9 cellular contexts compared by ENCODE assay signal in the genomic region with DNA sequence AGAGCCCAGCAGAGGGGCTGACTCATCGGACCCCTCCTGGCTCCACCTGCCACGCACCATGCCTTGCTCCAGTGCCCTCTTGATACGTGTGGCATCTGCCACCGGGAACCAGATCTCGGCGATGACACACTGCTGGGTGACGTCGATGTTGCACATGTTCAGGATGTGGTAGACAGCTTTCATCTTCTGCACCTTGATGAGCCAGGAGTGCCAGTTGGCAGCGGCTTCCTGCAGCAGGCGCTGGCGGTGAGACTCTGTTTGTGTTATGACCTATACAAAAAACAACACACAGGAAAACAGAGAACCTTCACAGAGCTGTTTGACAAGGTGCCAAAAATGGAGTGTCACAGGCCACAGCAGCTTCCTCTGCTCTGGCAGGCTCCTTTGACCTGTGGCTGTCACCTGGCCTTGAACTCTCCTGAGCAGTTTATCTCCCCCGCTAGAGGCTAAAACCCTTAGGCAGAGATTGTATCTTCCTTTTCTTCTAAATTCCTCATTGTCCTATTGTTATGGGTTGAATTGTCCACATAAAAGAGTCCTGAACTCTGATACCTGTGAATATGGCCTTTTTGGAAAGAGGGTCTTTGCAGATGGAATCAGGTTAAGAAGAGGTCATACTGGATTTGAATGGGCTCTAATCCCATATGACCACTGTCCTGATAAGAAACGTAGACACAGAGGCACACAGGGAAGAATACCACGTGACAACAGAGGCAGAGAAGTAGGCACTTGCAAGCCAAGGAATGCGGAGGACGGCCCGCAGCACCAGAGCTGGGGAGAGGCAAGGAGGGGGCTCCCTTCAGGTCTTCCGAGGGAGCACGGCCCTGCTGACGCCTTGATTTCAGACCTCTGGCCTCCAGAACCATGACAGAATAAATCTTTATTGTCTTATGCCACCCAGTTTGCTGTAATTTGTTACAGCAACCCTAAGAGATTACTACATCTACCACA. TPM values are rescaled to one million over a fixed set of nuclear protein-coding genes. Genes with fewer than 3 reads are reported as not detected.
DNase-seq lines count a peak whose midpoint lies in the region; FAIRE-seq and TF ChIP-seq lines count a peak whose summit lies in the region.
"Had no signal": no experiment of that assay in that cellular context is flagged by ENCODE, and none has a peak within 500 bp of the region (broad histone marks: within the 10 kb centered on the region; RNA-seq: fewer than 3 reads in every experiment).

No MANE protein-coding gene starts in this region.

- no peaks in the 10 kb centered on the region for H4K20me1 ChIP-seq in GM23248 (ENCODE audit: insufficient read depth)
- H4K20me1 ChIP-seq in osteoblast (ENCODE audit: insufficient read depth, low read length): no peaks in the 10 kb centered on the region

- WGBS in GM23248 (ENCODE audit: low coverage in 1 of 2, low lambda C conversion rate in 2 of 2, missing lambda C conversion rate in 2 of 2), 2 experiments: 20 to 29% methylated on average over 20 of the region's 20 CpGs

- TF ChIP-seq CTCF in epithelial cell of proximal tubule (conservative IDR thresholded peaks at IDR 0.05; ENCODE audit: low read depth, low read length) (no peak), osteoblast (IDR thresholded peaks at IDR 0.05; ENCODE audit: extremely low read depth, low read depth, low read length) (no peak)

- H3K9ac ChIP-seq in GM23248: no peak overlapping the region

- H3K36me3 ChIP-seq in GM23248 (ENCODE audit: low read depth) (no peaks in the 10 kb centered on the region), osteoblast (ENCODE audit: insufficient read depth, low read length) (no peaks in the 10 kb centered on the region)

- no peaks in the 10 kb centered on the region for H3K9me2 ChIP-seq in GM23248 (ENCODE audit: insufficient read depth)

- H3K4me3 ChIP-seq in GM23248 (no peak overlapping the region), epithelial cell of proximal tubule (ENCODE audit: low read depth, low read length) (no peak overlapping the region), osteoblast (ENCODE audit: insufficient read depth, low read length) (no peak overlapping the region)

- in situ Hi-C loops in GM23248 (cut with MboI): no loop called here

- DNase-seq in DMS153 (lab: John Stamatoyannopoulos, UW) (peak; percentile 96), GM23248 (peak; percentile 27), NCI-H1694 treated with DMSO at 0.1 percent for 48 hours (lab: John Stamatoyannopoulos, UW) (peak; percentile 34), epithelial cell of proximal tubule (ENCODE audit: low read depth) (peak; percentile 82), osteoblast (ENCODE audit: insufficient read length, low spot score, missing footprints) (no peak), HTR-8/SVneo (ENCODE audit: insufficient read length, low spot score) (no peak)
- DNase-seq in activated CD4-positive, alpha-beta T cell treated with anti-CD3 and anti-CD28 coated beads, Interleukin-2, amount 50 U/mL, for 48 hours: peak; percentile 82 to 88
- DNase-seq in stimulated activated CD4-positive, alpha-beta T cell treated with anti-CD3 and anti-CD28 coated beads, Interleukin-4, amount 100 ng/mL, for 24 hours: peak; percentile 85

- no peaks in the 10 kb centered on the region for H3K9me3 ChIP-seq in GM23248 (ENCODE audit: low read depth)
- H3K9me3 ChIP-seq in osteoblast (ENCODE audit: low read depth, low read length): no peaks in the 10 kb centered on the region

- H2AFZ ChIP-seq in GM23248 (no peak overlapping the region), osteoblast (ENCODE audit: low read length) (no peak overlapping the region)

- H3K4me2 ChIP-seq in GM23248 (ENCODE audit: unreplicated experiment) (no peak overlapping the region), osteoblast (ENCODE audit: insufficient read depth, low read length) (no peak overlapping the region)

- peaks cover 28% of the 10 kb centered on the region for H3K27me3 ChIP-seq in GM23248 (replicated peaks; ENCODE audit: insufficient read depth)
- H3K27me3 ChIP-seq in osteoblast (ENCODE audit: insufficient read depth, low read length): no peaks in the 10 kb centered on the region

- H3F3A ChIP-seq in GM23248 (ENCODE audit: insufficient read depth): no peaks in the 10 kb centered on the region

- H3K4me1 ChIP-seq in GM23248 (ENCODE audit: insufficient read depth) (no peaks in the 10 kb centered on the region), osteoblast (ENCODE audit: insufficient read depth, low read length) (no peaks in the 10 kb centered on the region)

- no peaks in the 10 kb centered on the region for H3K79me2 ChIP-seq in GM23248 (ENCODE audit: insufficient read depth)
- no peaks in the 10 kb centered on the region for H3K79me2 ChIP-seq in osteoblast (ENCODE audit: insufficient read depth, low read length)

- H3K27ac ChIP-seq in GM23248 (no peak overlapping the region), osteoblast (ENCODE audit: low read depth, low read length) (no peak overlapping the region)

- no peak for FAIRE-seq in HTR-8/SVneo (lab: Jason Lieb, UNC)

RNA-seq across cellular contexts. Expression of gene TMEM213, which starts 45.0 kb away (rescaled TPM):
- not detected in 2 replicates for total RNA-seq in GM23248 (2014; rRNA removed; shearing (Covaris generic))
- not detected in 2 replicates for polyA plus RNA-seq in GM23248 (2016; fragmentation: Nextera tagmentation; extraction: Ambion mirVana)
- total RNA-seq in epithelial cell of proximal tubule: 0.07 TPM in 1 of 2 replicates, not detected in the other
- total RNA-seq in osteoblast: not detected in 2 replicates
- total RNA-seq: fibroblast of villous mesenchyme had no signal

RNA-seq across cellular contexts. Expression of gene ATP6V0A4, which starts 45.2 kb away (rescaled TPM):
- total RNA-seq in GM23248 (2014; rRNA removed; shearing (Covaris generic)): 0.43 and 1.4 TPM in 2 replicates
- 0.35 and 0.43 TPM in 2 replicates for polyA plus RNA-seq in GM23248 (2016; fragmentation: Nextera tagmentation; extraction: Ambion mirVana)
- total RNA-seq in epithelial cell of proximal tubule: 0.58 and 3.2 TPM in 2 replicates
- total RNA-seq in osteoblast: under 0.01 TPM in 2 replicates

RNA-seq across cellular contexts. Expression of gene SVOPL, which starts 51.7 kb away (rescaled TPM):
- not detected in 2 replicates for total RNA-seq in GM23248 (2014; rRNA removed; shearing (Covaris generic))
- not detected in 2 replicates for polyA plus RNA-seq in GM23248 (2016; fragmentation: Nextera tagmentation; extraction: Ambion mirVana)
- total RNA-seq in epithelial cell of proximal tubule (not detected in 2 replicates), osteoblast (under 0.01 TPM in 1 of 2 replicates, not detected in the other)
- total RNA-seq: fibroblast of villous mesenchyme had no signal

Comparison
In these comparisons a context has a peak if more than half of its experiments do, and no peak if none do; other contexts are left out.
1. DNase-seq: peak in DMS153 (single experiment), GM23248 (single experiment), NCI-H1694 treated with DMSO at 0.1 percent for 48 hours (single experiment), activated CD4-positive, alpha-beta T cell treated with anti-CD3 and anti-CD28 coated beads, Interleukin-2, amount 50 U/mL, for 48 hours (2 of 2), epithelial cell of proximal tubule (single experiment) and stimulated activated CD4-positive, alpha-beta T cell treated with anti-CD3 and anti-CD28 coated beads, Interleukin-4, amount 100 ng/mL, for 24 hours (single experiment); none in osteoblast (single experiment) and HTR-8/SVneo (single experiment).